Comparison of ENCODE assay signal across 1 cellular context in genomic region chr16:85051067-85051709, GRCh38.
TF ChIP-seq lines count a peak whose summit lies in the region.

No MANE protein-coding gene starts in this region.

TF ChIP-seq in K562, 482 proteins besides CTCF, POLR2A, EP300 and RAD21 (continued from another document and continues in another):
- TF ChIP-seq CEBPZ (IDR thresholded peaks at IDR 0.05; ENCODE audit: borderline replicate concordance, low read depth, low read length) (no peak), CREB3 (tag; conservative IDR thresholded peaks at IDR 0.05; ENCODE audit: low read depth) (no peak), MNT (conservative IDR thresholded peaks at IDR 0.05) (no peak), ATF6 (CRISPR knock-in tag; IDR thresholded peaks at IDR 0.05) (no peak), TFE3 (CRISPR knock-in tag; IDR thresholded peaks at IDR 0.05) (no peak), ZNF212 (CRISPR knock-in tag; IDR thresholded peaks at IDR 0.05) (no peak), FOS (IDR thresholded peaks at IDR 0.05; ENCODE audit: extremely low read depth, insufficient read length) (no peak), KAT7 (CRISPR knock-in tag; IDR thresholded peaks at IDR 0.05; ENCODE audit: borderline replicate concordance) (peak; percentile 83; the same call in 1 of the 2 replicates), MAFK (IDR thresholded peaks at IDR 0.05; ENCODE audit: low read length) (0 out of 2 replicates have a peak, but pooled peaks have one; percentile 5), NBN (IDR thresholded peaks at IDR 0.05; ENCODE audit: low read depth) (peak; percentile 55; the same call in 1 of the 2 replicates), PURB (CRISPR knock-in tag; IDR thresholded peaks at IDR 0.05; ENCODE audit: low read depth) (no peak), ZKSCAN1 (IDR thresholded peaks at IDR 0.05; ENCODE audit: low read depth, low read length) (no peak), HOMEZ (CRISPR knock-in tag; IDR thresholded peaks at IDR 0.05) (no peak), BRF1 (IDR thresholded peaks at IDR 0.05; ENCODE audit: borderline replicate concordance, extremely low read depth, insufficient read length) (no peak), ZNF316 (IDR thresholded peaks at IDR 0.05) (no peak), RCOR1 (IDR thresholded peaks at IDR 0.05; ENCODE audit: borderline replicate concordance in 1 of 2, low read depth in 2 of 2, low read length in 2 of 2) (peak in 1 of 2 experiments; percentile 18; a peak in 1 of 4 replicates), FOXP1 (CRISPR knock-in tag; IDR thresholded peaks at IDR 0.05) (no peak), FOXK2 (conservative IDR thresholded peaks at IDR 0.05 in 1 of 2, IDR thresholded peaks at IDR 0.05 in 1 of 2; ENCODE audit: low read depth in 2 of 2) (no peak), PML (IDR thresholded peaks at IDR 0.05; ENCODE audit: low read length) (peak; percentile 48; the same call in 1 of the 2 replicates), NR2C2 (CRISPR knock-in tag; IDR thresholded peaks at IDR 0.05) (no peak), NR2C2 (tag; IDR thresholded peaks at IDR 0.05) (peak; percentile 83), CHCHD3 (CRISPR knock-in tag; IDR thresholded peaks at IDR 0.05) (0 out of 2 replicates have a peak, but pooled peaks have one; percentile 41), BRF2 (IDR thresholded peaks at IDR 0.05; ENCODE audit: borderline replicate concordance, insufficient read depth, insufficient read length) (no peak), ZBTB40 (IDR thresholded peaks at IDR 0.05) (no peak), ZBTB40 (CRISPR knock-in tag; IDR thresholded peaks at IDR 0.05) (no peak), GTF2E2 (tag; IDR thresholded peaks at IDR 0.05) (0 out of 2 replicates have a peak, but pooled peaks have one; percentile 41), MAFG (tag; conservative IDR thresholded peaks at IDR 0.05) (no peak), MBD1 (CRISPR knock-in tag; IDR thresholded peaks at IDR 0.05) (no peak), LCOR (CRISPR knock-in tag; IDR thresholded peaks at IDR 0.05) (peak; percentile 73; the same call in 1 of the 2 replicates), TOE1 (IDR thresholded peaks at IDR 0.05; ENCODE audit: borderline replicate concordance) (no peak; the same call in 1 of the 2 replicates), TOE1 (CRISPR knock-in tag; IDR thresholded peaks at IDR 0.05; ENCODE audit: borderline replicate concordance, low read depth) (no peak), MECOM (CRISPR knock-in tag; IDR thresholded peaks at IDR 0.05) (peak; percentile 76; the same call in 1 of the 2 replicates), L3MBTL2 (IDR thresholded peaks at IDR 0.05) (peak; percentile 81)
